1 cellular context compared by ENCODE assay signal in the genomic region with DNA sequence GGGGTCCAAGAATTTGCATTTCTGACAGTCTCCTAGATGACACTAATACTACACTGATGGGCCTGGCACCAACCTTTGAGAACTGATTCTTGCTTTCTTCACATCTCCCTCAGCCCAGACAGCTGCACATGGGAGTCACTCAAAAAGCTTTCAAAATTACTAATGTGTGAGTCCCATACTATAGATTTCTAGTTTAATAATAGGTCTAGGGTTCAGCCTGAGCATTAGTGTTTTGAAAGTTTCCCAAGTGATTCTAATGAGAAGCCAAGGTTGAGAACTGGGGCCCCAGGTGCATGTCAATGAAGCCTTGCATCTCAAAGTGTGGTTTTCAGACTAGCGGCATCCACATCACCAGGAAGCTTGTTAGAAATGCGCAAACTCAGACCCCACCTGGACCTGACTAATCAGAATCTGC.
TF ChIP-seq lines count a peak whose summit lies in the region.

No MANE protein-coding gene starts in this region.

TF ChIP-seq in SK-N-SH, 30 proteins besides CTCF, POLR2A, EP300 and RAD21 (continued from another document):
- TF ChIP-seq, protein P1, sequence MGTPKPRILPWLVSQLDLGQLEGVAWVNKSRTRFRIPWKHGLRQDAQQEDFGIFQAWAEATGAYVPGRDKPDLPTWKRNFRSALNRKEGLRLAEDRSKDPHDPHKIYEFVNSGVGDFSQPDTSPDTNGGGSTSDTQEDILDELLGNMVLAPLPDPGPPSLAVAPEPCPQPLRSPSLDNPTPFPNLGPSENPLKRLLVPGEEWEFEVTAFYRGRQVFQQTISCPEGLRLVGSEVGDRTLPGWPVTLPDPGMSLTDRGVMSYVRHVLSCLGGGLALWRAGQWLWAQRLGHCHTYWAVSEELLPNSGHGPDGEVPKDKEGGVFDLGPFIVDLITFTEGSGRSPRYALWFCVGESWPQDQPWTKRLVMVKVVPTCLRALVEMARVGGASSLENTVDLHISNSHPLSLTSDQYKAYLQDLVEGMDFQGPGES (IDR thresholded peaks at IDR 0.05; ENCODE audit: low read depth, low read length), result no peak
- TF ChIP-seq GABPA (IDR thresholded peaks at IDR 0.05; ENCODE audit: low read depth) (no peak), SIN3A (IDR thresholded peaks at IDR 0.05; ENCODE audit: borderline replicate concordance, low read depth, low read length) (no peak), RCOR1 (IDR thresholded peaks at IDR 0.05; ENCODE audit: low read length) (no peak), FOXM1 (IDR thresholded peaks at IDR 0.05; ENCODE audit: low read depth) (no peak)
